Comparison of ENCODE assay signal across 19 cellular contexts in the genomic region with DNA sequence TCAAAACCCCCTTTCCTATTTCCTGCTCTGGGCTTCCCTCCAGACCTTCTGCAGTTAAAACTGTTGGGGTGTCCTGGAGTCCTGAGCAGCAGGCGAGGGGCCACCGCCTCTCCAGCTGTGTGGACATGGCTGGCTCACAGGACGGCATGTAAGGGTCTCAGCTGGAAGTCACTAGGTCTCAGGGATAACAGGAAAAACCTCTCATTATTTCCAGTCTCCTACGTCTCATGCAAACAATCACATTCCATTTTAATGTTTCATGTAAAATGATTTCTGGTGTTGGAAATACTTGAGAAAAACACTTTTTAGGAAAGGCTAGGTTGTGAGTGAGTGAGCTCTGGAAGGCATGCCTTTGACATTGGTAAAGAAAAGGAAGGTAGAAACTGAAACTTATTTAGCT.
DNase-seq lines count a peak whose midpoint lies in the region; TF ChIP-seq lines count a peak whose summit lies in the region.
"Had no signal": no experiment of that assay in that cellular context is flagged by ENCODE, and none has a peak within 500 bp of the region (broad histone marks: within the 10 kb centered on the region; RNA-seq: fewer than 3 reads in every experiment).

No MANE protein-coding gene starts in this region.

- CTCF ChIA-PET in activated CD4-positive, alpha-beta memory T cell treated with anti-CD3 and anti-CD28 coated beads, Interleukin-2, amount 10 ng/mL, durations not matched to agents 7 days and 5 days (lab: Charles Lee), result interaction anchor here (0.8 to 1.9 kb wide), 3 partner anchors 9 to 39 kb away, joined by 4 to 5 read pairs (median 5); no protein-coding TSS in a partner anchor

- no peak for TF ChIP-seq CTCF in C4-2B (conservative IDR thresholded peaks at IDR 0.05)
- TF ChIP-seq CTCF in osteocyte (IDR thresholded peaks at IDR 0.05), result no peak
- no peak for TF ChIP-seq CTCF in esophagus squamous epithelium (IDR thresholded peaks at IDR 0.05)

- H3K27ac ChIP-seq in C4-2B (peak overlapping the region; percentile 74), esophagus squamous epithelium (no peak overlapping the region)
- H3K27ac ChIP-seq: BLaER1, Peyer's patch had no signal

- no peak for TF ChIP-seq POLR2A in esophagus squamous epithelium (IDR thresholded peaks at IDR 0.05)

- no peaks in the 10 kb centered on the region for H3K36me3 ChIP-seq in esophagus squamous epithelium
- H3K36me3 ChIP-seq: BLaER1, Peyer's patch had no signal

- intact Hi-C loops in esophagus squamous epithelium (cut with DNase I), result no loop called here

- DNase-seq in NCI-H146 (lab: John Stamatoyannopoulos, UW) (peak; percentile 41), dedifferentiated amniotic fluid mesenchymal stem cell (ENCODE audit: extremely low spot score) (peak; percentile 32), osteocyte (ENCODE audit: extremely low spot score, unreplicated experiment) (no peak), GF-D8 (lab: John Stamatoyannopoulos, UW) (no peak), esophagus squamous epithelium (lab: John Stamatoyannopoulos, UW) (no peak), GM19240 (ENCODE audit: insufficient read length, low spot score) (no peak)
- no peak for DNase-seq in activated CD4-positive, alpha-beta memory T cell treated with anti-CD3 and anti-CD28 coated beads, Interleukin-2, amount 10 ng/mL, durations not matched to agents 7 days and 5 days
- DNase-seq: activated CD4-positive, alpha-beta T cell treated with anti-CD3 and anti-CD28 coated beads for 1 hour; activated T-cell treated with anti-CD3 and anti-CD28 coated beads, Interleukin-2, amount 50 U/mL, for 1 hour; cortex of kidney; DND-41; islet precursor cell; mucosa of descending colon; NCI-H1105; NCI-H446 treated with DMSO at 0.1 percent for 48 hours; Peyer's patch; T-helper 1 cell had no signal

- H3K4me3 ChIP-seq in esophagus squamous epithelium, result no peak overlapping the region
- H3K4me3 ChIP-seq: BLaER1, mucosa of descending colon, Peyer's patch had no signal

- no peaks in the 10 kb centered on the region for H3K4me1 ChIP-seq in esophagus squamous epithelium

- 20 to 79% methylated on average over 1 to 4 of the region's 4 CpGs for WGBS in esophagus squamous epithelium, 2 donors

- H3K9me3 ChIP-seq in esophagus squamous epithelium, result no peaks in the 10 kb centered on the region
- H3K9me3 ChIP-seq: BLaER1, mucosa of descending colon, Peyer's patch had no signal

- H3K9me3 Mint-ChIP-seq in osteocyte (ENCODE audit: unreplicated experiment), result no peaks in the 10 kb centered on the region
- H3K9me3 Mint-ChIP-seq in activated CD4-positive, alpha-beta memory T cell treated with anti-CD3 and anti-CD28 coated beads, Interleukin-2, amount 10 ng/mL, durations not matched to agents 7 days and 5 days, result no peaks in the 10 kb centered on the region

- peaks cover 0 to 17% (median 0%) of the 10 kb centered on the region in 4 donors for H3K27me3 ChIP-seq in esophagus squamous epithelium
- H3K27me3 ChIP-seq: BLaER1, Peyer's patch had no signal

- peak overlapping the region; percentile 14 for H3K4me3 Mint-ChIP-seq in osteocyte (ENCODE audit: unreplicated experiment)
- no peak overlapping the region for H3K4me3 Mint-ChIP-seq in activated CD4-positive, alpha-beta memory T cell treated with anti-CD3 and anti-CD28 coated beads, Interleukin-2, amount 10 ng/mL, durations not matched to agents 7 days and 5 days

- H3K4me1 Mint-ChIP-seq in osteocyte (ENCODE audit: unreplicated experiment), result peaks cover 46% of the 10 kb centered on the region
- H3K4me1 Mint-ChIP-seq in activated CD4-positive, alpha-beta memory T cell treated with anti-CD3 and anti-CD28 coated beads, Interleukin-2, amount 10 ng/mL, durations not matched to agents 7 days and 5 days, result peaks cover 18% of the 10 kb centered on the region

- POLR2A ChIA-PET in activated CD4-positive, alpha-beta memory T cell treated with anti-CD3 and anti-CD28 coated beads, Interleukin-2, amount 10 ng/mL, durations not matched to agents 7 days and 5 days (lab: Charles Lee), result no interaction called here

- peak overlapping the region; percentile 92 for H3K27ac Mint-ChIP-seq in osteocyte (ENCODE audit: unreplicated experiment)
- no peak overlapping the region for H3K27ac Mint-ChIP-seq in activated CD4-positive, alpha-beta memory T cell treated with anti-CD3 and anti-CD28 coated beads, Interleukin-2, amount 10 ng/mL, durations not matched to agents 7 days and 5 days

- H3K36me3 Mint-ChIP-seq in osteocyte (ENCODE audit: unreplicated experiment), result no peaks in the 10 kb centered on the region
- no peaks in the 10 kb centered on the region for H3K36me3 Mint-ChIP-seq in activated CD4-positive, alpha-beta memory T cell treated with anti-CD3 and anti-CD28 coated beads, Interleukin-2, amount 10 ng/mL, durations not matched to agents 7 days and 5 days (ENCODE audit: low read depth)

- peaks cover 2% of the 10 kb centered on the region for H3K27me3 Mint-ChIP-seq in osteocyte (ENCODE audit: unreplicated experiment)
- peaks cover 34% of the 10 kb centered on the region for H3K27me3 Mint-ChIP-seq in activated CD4-positive, alpha-beta memory T cell treated with anti-CD3 and anti-CD28 coated beads, Interleukin-2, amount 10 ng/mL, durations not matched to agents 7 days and 5 days

Comparison
In these comparisons a context has a peak if more than half of its experiments do, and no peak if none do; other contexts are left out.
1. DNase-seq: peak in NCI-H146 (single experiment) and dedifferentiated amniotic fluid mesenchymal stem cell (single experiment); none in osteocyte (single experiment), activated CD4-positive, alpha-beta memory T cell treated with anti-CD3 and anti-CD28 coated beads, Interleukin-2, amount 10 ng/mL, durations not matched to agents 7 days and 5 days (single experiment), GF-D8 (single experiment), esophagus squamous epithelium (single experiment) and GM19240 (single experiment).